8 cellular contexts compared by ENCODE assay signal in the genomic region with DNA sequence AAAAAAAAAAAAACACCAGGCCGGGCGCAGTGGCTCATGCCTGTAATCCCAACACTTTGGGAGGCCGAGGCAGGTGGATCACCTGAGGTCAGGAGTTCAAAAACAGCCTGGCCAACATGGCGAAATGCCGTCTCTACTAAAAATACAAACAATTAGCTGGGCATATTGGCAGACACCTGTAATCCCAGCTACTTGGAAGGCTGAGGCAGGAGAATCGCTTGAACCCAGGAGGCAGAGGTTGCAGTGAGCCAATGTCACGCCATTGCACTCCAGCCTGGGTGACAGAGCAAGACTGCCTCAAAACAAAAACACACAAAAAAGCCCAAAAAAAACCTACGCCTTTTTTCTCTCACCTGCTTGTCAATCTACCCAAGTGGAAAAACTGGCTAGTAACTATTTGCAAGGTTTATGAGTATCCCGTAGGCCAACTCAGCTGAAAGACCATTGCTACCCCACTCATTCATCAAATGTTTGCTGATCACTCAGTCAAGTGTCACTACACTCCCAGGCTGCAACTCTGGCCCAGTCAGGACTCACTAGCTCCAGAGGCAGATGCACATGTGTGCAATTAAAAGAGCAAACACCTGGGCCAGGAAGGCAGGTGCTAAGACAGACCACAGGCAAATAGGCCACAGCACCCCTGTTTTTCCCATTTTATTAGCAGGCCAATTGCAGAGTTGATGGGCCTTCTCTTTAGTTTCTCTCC. TPM values are rescaled to one million over a fixed set of nuclear protein-coding genes. Genes with fewer than 3 reads are reported as not detected.
DNase-seq lines count a peak whose midpoint lies in the region; ATAC-seq and TF ChIP-seq lines count a peak whose summit lies in the region.

No MANE protein-coding gene starts in this region.

- peak overlapping the region; percentile 89 for H3K4me3 ChIP-seq in WI38 (ENCODE audit: low read depth, low read length)
- peak overlapping the region; percentile 94 for H3K4me3 ChIP-seq in thoracic aorta

- H3K4me1 Mint-ChIP-seq in activated CD8-positive, alpha-beta memory T cell treated with anti-CD3 and anti-CD28 coated beads, Interleukin-2, amount 10 ng/mL, durations not matched to agents 7 days and 5 days = peaks cover 50% of the 10 kb centered on the region

- CTCF ChIA-PET in activated CD8-positive, alpha-beta memory T cell treated with anti-CD3 and anti-CD28 coated beads, Interleukin-2, amount 10 ng/mL, durations not matched to agents 7 days and 5 days (lab: Charles Lee) = interaction anchor here (1.6 to 24.1 kb wide), 3 partner anchors 8 to 57 kb away, joined by 5 to 597 read pairs (median 76); no protein-coding TSS in a partner anchor

- H3K27ac ChIP-seq in thoracic aorta = peak overlapping the region; percentile 94 to 96

- DNase-seq in activated CD8-positive, alpha-beta memory T cell treated with anti-CD3 and anti-CD28 coated beads, Interleukin-2, amount 10 ng/mL, durations not matched to agents 7 days and 5 days = no peak
- DNase-seq in activated CD8-positive, alpha-beta memory T cell treated with anti-CD3 and anti-CD28 coated beads for 24 hours = no peak
- DNase-seq in islet precursor cell = peak; percentile 48
- DNase-seq in thoracic aorta (ENCODE audit: low spot score) = no peak
- no peak for DNase-seq in OCI-M2 (lab: John Stamatoyannopoulos, UW; ENCODE audit: unreplicated experiment)

- H3K4me1 ChIP-seq in thoracic aorta (ENCODE audit: control insufficient read depth in 1 of 2, low read depth in 2 of 2) = peaks cover 25 to 61% of the 10 kb centered on the region in 2 donors

- H3K27me3 ChIP-seq in thoracic aorta (replicated peaks; ENCODE audit: insufficient read depth) = no peaks in the 10 kb centered on the region

- H3K9me3 Mint-ChIP-seq in activated CD8-positive, alpha-beta memory T cell treated with anti-CD3 and anti-CD28 coated beads, Interleukin-2, amount 10 ng/mL, durations not matched to agents 7 days and 5 days (ENCODE audit: low read depth) = no peaks in the 10 kb centered on the region

- peaks cover 4% of the 10 kb centered on the region for H3K36me3 Mint-ChIP-seq in activated CD8-positive, alpha-beta memory T cell treated with anti-CD3 and anti-CD28 coated beads, Interleukin-2, amount 10 ng/mL, durations not matched to agents 7 days and 5 days

- TF ChIP-seq CTCF in WI38 (IDR thresholded peaks at IDR 0.05; ENCODE audit: low read depth, low read length) = no peak
- TF ChIP-seq CTCF in thoracic aorta (IDR thresholded peaks at IDR 0.05) = no peak

- no peaks in the 10 kb centered on the region for H3K27me3 Mint-ChIP-seq in activated CD8-positive, alpha-beta memory T cell treated with anti-CD3 and anti-CD28 coated beads, Interleukin-2, amount 10 ng/mL, durations not matched to agents 7 days and 5 days

- H3K9me3 ChIP-seq in thoracic aorta = no peaks in the 10 kb centered on the region

- peak overlapping the region; percentile 94 for H3K4me3 Mint-ChIP-seq in activated CD8-positive, alpha-beta memory T cell treated with anti-CD3 and anti-CD28 coated beads, Interleukin-2, amount 10 ng/mL, durations not matched to agents 7 days and 5 days

- H3K27ac Mint-ChIP-seq in activated CD8-positive, alpha-beta memory T cell treated with anti-CD3 and anti-CD28 coated beads, Interleukin-2, amount 10 ng/mL, durations not matched to agents 7 days and 5 days = peak overlapping the region; percentile 47

- no peak for ATAC-seq in activated CD8-positive, alpha-beta memory T cell treated with anti-CD3 and anti-CD28 coated beads, Interleukin-2, amount 10 ng/mL, durations not matched to agents 7 days and 5 days
- ATAC-seq in thoracic aorta (ENCODE audit: insufficient number of reproducible peaks, low FRiP score, low read depth) (no peak), GM21367 (IDR thresholded peaks at IDR 0.05; ENCODE audit: unreplicated experiment) (no peak), GM19455 (IDR thresholded peaks at IDR 0.05; ENCODE audit: unreplicated experiment) (no peak)

- no peaks in the 10 kb centered on the region for H3K36me3 ChIP-seq in thoracic aorta

RNA-seq across cellular contexts. Expression of a gene that starts 2.0 kb away (rescaled TPM):
- 10 to 100 TPM; 71.7 to 78.3 TPM for total RNA-seq in activated CD8-positive, alpha-beta memory T cell treated with anti-CD3 and anti-CD28 coated beads, Interleukin-2, amount 10 ng/mL, durations not matched to agents 7 days and 5 days
- total RNA-seq in thoracic aorta = 1,000 to 10,000 TPM; 2,051 to 3,060 TPM

RNA-seq across cellular contexts. Expression of a gene that starts 34.0 kb away (rescaled TPM):
- total RNA-seq in activated CD8-positive, alpha-beta memory T cell treated with anti-CD3 and anti-CD28 coated beads, Interleukin-2, amount 10 ng/mL, durations not matched to agents 7 days and 5 days = 1 to 10 TPM; 1.4 to 2.8 TPM
- total RNA-seq in thoracic aorta = 100 to 1,000 TPM; 126 to 255 TPM

RNA-seq across cellular contexts. Expression of a gene that starts 36.0 kb away (rescaled TPM):
- 10 to 100 TPM; 12.9 to 23.5 TPM for total RNA-seq in activated CD8-positive, alpha-beta memory T cell treated with anti-CD3 and anti-CD28 coated beads, Interleukin-2, amount 10 ng/mL, durations not matched to agents 7 days and 5 days
- total RNA-seq in thoracic aorta = 100 to 1,000 TPM in 1 of 2 donors, 10 to 100 TPM in 1; 65.7 to 134 TPM

Comparison
In these comparisons a context has a peak if more than half of its experiments do, and no peak if none do; other contexts are left out.
1. RNA of a gene that starts 2.0 kb away (total RNA-seq): 2,051 to 3,060 TPM in thoracic aorta; 71.7 to 78.3 TPM in activated CD8-positive, alpha-beta memory T cell treated with anti-CD3 and anti-CD28 coated beads, Interleukin-2, amount 10 ng/mL, durations not matched to agents 7 days and 5 days; every median in the first group is over 10 times any median in the second.
2. RNA of a gene that starts 34.0 kb away (total RNA-seq): 126 to 255 TPM in thoracic aorta; 1.4 to 2.8 TPM in activated CD8-positive, alpha-beta memory T cell treated with anti-CD3 and anti-CD28 coated beads, Interleukin-2, amount 10 ng/mL, durations not matched to agents 7 days and 5 days; every median in the first group is over 10 times any median in the second.